Comparison of ENCODE assay signal across 14 cellular contexts in genomic region chr9:37419204-37419603, GRCh38.
"Had no signal": no experiment of that assay in that cellular context is flagged by ENCODE, and none has a peak within 500 bp of the region (broad histone marks: within the 10 kb centered on the region; RNA-seq: fewer than 3 reads in every experiment).

No MANE protein-coding gene starts in this region.

- H3K36me3 Mint-ChIP-seq: memory B cell; mesothelial cell of epicardium; natural killer cell treated with Interleukin-12 subunit alpha and Interleukin-12 subunit beta and Interleukin-15 and Interleukin-18, amount 100 ng/mL, for 72 hours; type B pancreatic cell had no signal

- H3K27me3 Mint-ChIP-seq: type B pancreatic cell had no signal

- H3K27ac Mint-ChIP-seq: immature natural killer cell; mesothelial cell of epicardium; natural killer cell treated with Interleukin-12 subunit alpha and Interleukin-12 subunit beta and Interleukin-15 and Interleukin-18, amount 100 ng/mL, for 72 hours; type B pancreatic cell had no signal

- ATAC-seq: foreskin keratinocyte; left lung; lower lobe of right lung; natural killer cell treated with Interleukin-12 subunit alpha and Interleukin-12 subunit beta and Interleukin-15 and Interleukin-18, amount 100 ng/mL, for 72 hours; stimulated activated naive CD8-positive, alpha-beta T cell treated with anti-CD3 and anti-CD28 coated beads, Interleukin-15, Interleukin-2, amounts not matched to agents 100 U/mL and 50 U/mL, for 24 hours had no signal

- H3K9me3 Mint-ChIP-seq: immature natural killer cell; memory B cell; mesothelial cell of epicardium; natural killer cell treated with Interleukin-12 subunit alpha and Interleukin-12 subunit beta and Interleukin-15 and Interleukin-18, amount 100 ng/mL, for 72 hours; type B pancreatic cell had no signal

- DNase-seq: colonic mucosa; dermis blood vessel endothelial cell; foreskin keratinocyte; immature natural killer cell; left lung; lower lobe of right lung; small intestine; stimulated activated CD4-positive, alpha-beta T cell treated with anti-CD3 and anti-CD28 coated beads, Interleukin-2, amount 100 ng/mL, for 48 hours; stimulated activated naive CD8-positive, alpha-beta T cell treated with anti-CD3 and anti-CD28 coated beads, Interleukin-15, Interleukin-2, amounts not matched to agents 100 U/mL and 50 U/mL, for 24 hours; thyroid gland had no signal

- H3K4me3 Mint-ChIP-seq: memory B cell; mesothelial cell of epicardium; natural killer cell treated with Interleukin-12 subunit alpha and Interleukin-12 subunit beta and Interleukin-15 and Interleukin-18, amount 100 ng/mL, for 72 hours; type B pancreatic cell had no signal
